In the genomic region with DNA sequence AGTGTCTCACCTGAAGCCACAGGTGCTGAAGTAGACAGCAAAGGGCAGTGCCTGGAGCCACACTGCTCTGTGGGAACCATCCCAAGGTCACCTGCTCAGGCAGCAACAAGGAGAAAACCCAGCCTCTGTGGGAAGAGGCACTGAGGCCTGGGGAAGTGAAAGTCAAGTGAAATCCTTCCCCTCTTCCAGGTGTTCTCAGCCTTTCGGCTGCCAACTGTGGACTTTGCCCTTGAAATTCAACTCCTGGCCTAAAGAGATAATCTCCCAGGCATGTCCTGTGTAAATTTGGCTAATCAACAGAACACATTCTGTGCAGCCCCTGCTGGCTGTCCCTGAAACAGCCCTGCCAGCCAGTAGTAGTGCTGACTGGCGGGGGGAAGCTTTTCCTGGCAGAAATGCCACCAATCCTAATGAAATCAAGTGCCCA, we compare ENCODE assay signal across 9 cellular contexts.
DNase-seq lines count a peak whose midpoint lies in the region; ATAC-seq and TF ChIP-seq lines count a peak whose summit lies in the region.
"Had no signal": no experiment of that assay in that cellular context is flagged by ENCODE, and none has a peak within 500 bp of the region (broad histone marks: within the 10 kb centered on the region; RNA-seq: fewer than 3 reads in every experiment).

No MANE protein-coding gene starts in this region.

- H3K27me3 ChIP-seq in BJ (ENCODE audit: control insufficient read depth, insufficient read depth, low read length), result no peaks in the 10 kb centered on the region
- H3K27me3 ChIP-seq in lower lobe of right lung (ENCODE audit: low read depth), result no peaks in the 10 kb centered on the region

- TF ChIP-seq CTCF in BJ (IDR thresholded peaks at IDR 0.05; ENCODE audit: insufficient read depth, low read depth, low read length) (peak; percentile 8; the same call in 1 of the 2 replicates), lower lobe of right lung (IDR thresholded peaks at IDR 0.05) (peak; percentile 23)

- H3K36me3 ChIP-seq in BJ (ENCODE audit: control insufficient read depth, insufficient read depth, low read length), result peaks cover 15% of the 10 kb centered on the region
- H3K36me3 ChIP-seq in lower lobe of right lung, result peaks cover 5% of the 10 kb centered on the region

- CTCF ChIA-PET in BJ (lab: Yijun Ruan, JAX), result interaction anchor here (1.0 to 1.6 kb wide), 3 partner anchors 9 to 15 kb away, joined by 3 to 6 read pairs (median 4); no protein-coding TSS in a partner anchor

- no peak overlapping the region for H3K27ac ChIP-seq in lower lobe of right lung

- no peaks in the 10 kb centered on the region for H3K9me3 ChIP-seq in lower lobe of right lung

- no peak overlapping the region for H3K4me3 ChIP-seq in BJ (ENCODE audit: low read depth, low read length)
- H3K4me3 ChIP-seq in lower lobe of right lung, result no peak overlapping the region

- intact Hi-C loops in lower lobe of right lung (cut with DNase I), result no loop called here

- ATAC-seq in lower lobe of right lung (peak; percentile 30 to 61), GM19452 (IDR thresholded peaks at IDR 0.05; ENCODE audit: unreplicated experiment) (no peak), HG03565 (IDR thresholded peaks at IDR 0.05; ENCODE audit: unreplicated experiment) (no peak)
- ATAC-seq: CD8-positive, alpha-beta T cell had no signal

- H3K4me1 ChIP-seq in lower lobe of right lung, result peaks cover 54% of the 10 kb centered on the region

- DNase-seq in BJ (ENCODE audit: low read depth), result no peak
- DNase-seq in LoVo (ENCODE audit: low spot score), result peak; percentile 60
- peak; percentile 38 for DNase-seq in cerebellum (ENCODE audit: low spot score)
- no peak for DNase-seq in lower lobe of right lung
- no peak for DNase-seq in NCI-H2227 treated with DMSO at 0.1 percent for 48 hours (lab: John Stamatoyannopoulos, UW)
- DNase-seq in SKM-1 treated with dmso at 0.1 percent for 144 hours (lab: John Stamatoyannopoulos, UW; ENCODE audit: unreplicated experiment), result no peak
- DNase-seq: CD8-positive, alpha-beta T cell had no signal

- POLR2A ChIA-PET in BJ (lab: Charles Lee), result no interaction called here

Comparison
In these comparisons a context has a peak if more than half of its experiments do, and no peak if none do; other contexts are left out.
1. DNase-seq: peak in LoVo (single experiment) and cerebellum (single experiment); none in BJ (single experiment), lower lobe of right lung (single experiment), NCI-H2227 treated with DMSO at 0.1 percent for 48 hours (single experiment) and SKM-1 treated with dmso at 0.1 percent for 144 hours (single experiment).
2. ATAC-seq: peak in lower lobe of right lung (2 of 2); none in GM19452 (single experiment) and HG03565 (single experiment).